In the genomic region with DNA sequence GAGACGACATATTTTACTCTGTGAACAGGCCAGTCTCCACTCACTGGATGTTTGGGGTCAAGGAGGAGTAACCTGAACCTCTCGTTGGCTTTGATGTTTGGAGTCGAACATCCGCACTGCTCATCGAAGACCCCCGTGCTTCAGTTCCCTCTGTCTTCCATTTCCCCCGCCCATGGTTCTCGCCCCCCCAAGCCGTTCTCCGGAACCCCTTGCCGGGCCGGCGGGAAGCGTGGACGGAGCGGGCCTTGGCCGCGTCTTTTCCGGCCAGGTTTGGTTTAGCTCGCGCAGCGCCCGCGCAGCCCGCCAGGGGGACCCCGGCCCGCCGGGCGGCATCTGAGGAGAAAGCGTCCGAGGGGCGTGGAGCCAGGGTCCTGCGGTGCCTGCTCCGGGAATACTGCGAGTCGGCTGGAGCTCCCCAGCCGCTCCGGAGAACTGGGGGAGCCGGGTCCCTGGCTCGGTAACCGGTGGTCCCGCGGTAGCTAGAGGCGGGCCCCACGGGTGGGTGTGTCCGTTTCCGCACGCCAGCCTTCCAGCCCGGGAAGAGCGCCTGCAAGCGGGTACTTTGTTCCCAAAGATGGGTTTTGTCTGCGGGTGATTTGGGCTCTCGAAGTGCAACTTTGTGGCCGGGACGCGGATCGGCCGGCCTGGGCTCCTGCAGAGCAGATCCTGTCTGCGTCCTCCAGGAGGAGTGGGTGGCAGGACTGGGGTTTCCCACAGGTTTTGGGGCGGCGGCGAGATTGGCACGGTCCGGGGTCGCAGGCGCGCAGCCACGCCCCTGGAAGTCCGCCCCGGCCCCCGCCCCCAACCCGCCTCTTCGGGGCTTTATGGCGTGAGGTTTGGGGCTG, we compare ENCODE assay signal across 8 cellular contexts. TPM values are rescaled to one million over a fixed set of nuclear protein-coding genes. Genes with fewer than 3 reads are reported as not detected.
A peak's percentile ranks its signal among the peaks of the same experiment; 100 is the strongest.
DNase-seq lines count a peak whose midpoint lies in the region; ATAC-seq, FAIRE-seq and TF ChIP-seq lines count a peak whose summit lies in the region.

No MANE protein-coding gene starts in this region.

- peaks cover 46 to 47% of the 10 kb centered on the region in 2 donors for H3K27me3 Mint-ChIP-seq in natural killer cell treated with Interleukin-12 subunit alpha and Interleukin-12 subunit beta and Interleukin-15 and Interleukin-18, amount 100 ng/mL, for 72 hours

- intact Hi-C loops in OCI-LY7 (cut with micrococcal nuclease; ENCODE audit: unreplicated experiment): no loop called here

- H2AFZ ChIP-seq in OCI-LY7 (ENCODE audit: low read length): no peak overlapping the region

- H3K4me3 Mint-ChIP-seq in natural killer cell treated with Interleukin-12 subunit alpha and Interleukin-12 subunit beta and Interleukin-15 and Interleukin-18, amount 100 ng/mL, for 72 hours: peak overlapping the region; percentile 44

- no peaks in the 10 kb centered on the region for H3K9me2 ChIP-seq in OCI-LY7 (ENCODE audit: insufficient read depth, low read length)

- BruUV-seq in OCI-LY7 (replicated peaks; lab: Mats Ljungman, UMichigan): no TSS peak

- H3K27me3 ChIP-seq in upper lobe of left lung: peaks cover 3 to 18% (median 13%) of the 10 kb centered on the region in 4 donors

- peak; percentile 70 to 76 for ATAC-seq in natural killer cell treated with Interleukin-12 subunit alpha and Interleukin-12 subunit beta and Interleukin-15 and Interleukin-18, amount 100 ng/mL, for 72 hours
- peak; percentile 77 to 87 for ATAC-seq in upper lobe of left lung (ENCODE audit: low FRiP score in 2 of 2)

- H3K27ac Mint-ChIP-seq in natural killer cell treated with Interleukin-12 subunit alpha and Interleukin-12 subunit beta and Interleukin-15 and Interleukin-18, amount 100 ng/mL, for 72 hours: no peak overlapping the region

- no peaks in the 10 kb centered on the region for H4K20me1 ChIP-seq in OCI-LY7 (ENCODE audit: insufficient read depth, low read length)

- H3K4me1 ChIP-seq in upper lobe of left lung (peaks cover 9 to 20% (median 16%) of the 10 kb centered on the region in 4 donors), OCI-LY7 (ENCODE audit: insufficient read depth, low read length, poor library complexity, severe bottlenecking) (no peaks in the 10 kb centered on the region)

- H3K79me2 ChIP-seq in OCI-LY7 (ENCODE audit: insufficient read depth, low read depth, low read length): no peaks in the 10 kb centered on the region

- TF ChIP-seq CTCF in D721Med (IDR thresholded peaks at IDR 0.05; ENCODE audit: insufficient read depth, missing control alignments) (peak; percentile 60), fibroblast of pulmonary artery (IDR thresholded peaks at IDR 0.05; ENCODE audit: low read length, missing control alignments) (peak; percentile 52), upper lobe of left lung (IDR thresholded peaks at IDR 0.05) (peak; percentile 52 to 73 (median 62)), OCI-LY7 (conservative IDR thresholded peaks at IDR 0.05; ENCODE audit: low read length) (no peak)

- no peak for TF ChIP-seq EP300 in upper lobe of left lung (IDR thresholded peaks at IDR 0.05)

- peaks cover 3% of the 10 kb centered on the region for H3K9me3 Mint-ChIP-seq in natural killer cell treated with Interleukin-12 subunit alpha and Interleukin-12 subunit beta and Interleukin-15 and Interleukin-18, amount 100 ng/mL, for 72 hours

- POLR2A ChIA-PET in OCI-LY7 (lab: Charles Lee): interaction anchor here (0.6 kb wide), 1 partner anchor 68 kb away, joined by 3 read pairs; no protein-coding TSS in a partner anchor

- DNase-seq in D721Med (ENCODE audit: insufficient read length, low spot score) (peak; percentile 39), GOT3 (lab: John Stamatoyannopoulos, UW) (peak; percentile 22), NCI-H2227 (lab: John Stamatoyannopoulos, UW; ENCODE audit: unreplicated experiment) (peak; percentile 23), fibroblast of pulmonary artery (ENCODE audit: low read depth) (peak; percentile 50), upper lobe of left lung (peak; percentile 26 to 93), OCI-LY7 (ENCODE audit: low spot score) (no peak)
- DNase-seq in activated T-cell treated with anti-CD3 and anti-CD28 coated beads, Interleukin-2, amount 50 U/mL, for 48 hours: peak; percentile 72 to 74
- DNase-seq in natural killer cell treated with Interleukin-12 subunit alpha and Interleukin-12 subunit beta and Interleukin-15 and Interleukin-18, amount 100 ng/mL, for 72 hours (ENCODE audit: low spot score): no peak

- H3K4me2 ChIP-seq in OCI-LY7 (ENCODE audit: low read length): no peak overlapping the region

- FAIRE-seq in D721Med (lab: Jason Lieb, UNC): no peak

- CTCF ChIA-PET in OCI-LY7 (lab: Charles Lee; ENCODE audit: unreplicated experiment): no interaction called here

- WGBS in upper lobe of left lung, 2 donors: 1 to 6% methylated on average over 15 to 67 of the region's 74 CpGs

- H3K9me3 ChIP-seq in upper lobe of left lung: no peaks in the 10 kb centered on the region
- H3K9me3 ChIP-seq in OCI-LY7 (ENCODE audit: low read length): no peaks in the 10 kb centered on the region

- no peaks in the 10 kb centered on the region for H3K36me3 ChIP-seq in upper lobe of left lung
- no peaks in the 10 kb centered on the region for H3K36me3 ChIP-seq in OCI-LY7 (ENCODE audit: insufficient read depth, low read length)

- no peaks in the 10 kb centered on the region for H3K36me3 Mint-ChIP-seq in natural killer cell treated with Interleukin-12 subunit alpha and Interleukin-12 subunit beta and Interleukin-15 and Interleukin-18, amount 100 ng/mL, for 72 hours

- peaks cover 6 to 9% of the 10 kb centered on the region in 2 donors for H3K4me1 Mint-ChIP-seq in natural killer cell treated with Interleukin-12 subunit alpha and Interleukin-12 subunit beta and Interleukin-15 and Interleukin-18, amount 100 ng/mL, for 72 hours (ENCODE audit: low read depth in 2 of 2)

- H3K27ac ChIP-seq in upper lobe of left lung: peak overlapping the region in 3 of 4 donors; percentile 80 to 84 (median 83)
- H3K27ac ChIP-seq in OCI-LY7 (ENCODE audit: low read depth, low read length, poor library complexity, severe bottlenecking): no peak overlapping the region

- TF ChIP-seq POLR2A in upper lobe of left lung (IDR thresholded peaks at IDR 0.05): no peak

- peak overlapping the region; percentile 61 for H3K4me3 ChIP-seq in fibroblast of pulmonary artery (replicated peaks; ENCODE audit: low read depth, low read length)
- H3K4me3 ChIP-seq in upper lobe of left lung: peak overlapping the region; percentile 49 to 64 (median 59)
- H3K4me3 ChIP-seq in OCI-LY7 (ENCODE audit: low read depth, low read length, poor library complexity, severe bottlenecking): no peak overlapping the region

RNA-seq across cellular contexts. Expression of gene TMEM200A, which starts 0.4 kb away (rescaled TPM):
- 1 to 10 TPM; 1.2 to 4.8 TPM for total RNA-seq in natural killer cell treated with Interleukin-12 subunit alpha and Interleukin-12 subunit beta and Interleukin-15 and Interleukin-18, amount 100 ng/mL, for 72 hours
- total RNA-seq in upper lobe of left lung (1 to 10 TPM in 5 of 6 donors, under 1 TPM in 1; under 0.01 to 5.5 (median 3.3) TPM), OCI-LY7 (2022) (not detected in 2 replicates)
- not detected in 2 replicates for total RNA-seq in OCI-LY7 (2014; rRNA removed; shearing (Covaris generic))

Comparison
In these comparisons a context has a peak if more than half of its experiments do, and no peak if none do; other contexts are left out.
1. DNase-seq: peak in D721Med (single experiment), GOT3 (single experiment), NCI-H2227 (single experiment), activated T-cell treated with anti-CD3 and anti-CD28 coated beads, Interleukin-2, amount 50 U/mL, for 48 hours (2 of 2), fibroblast of pulmonary artery (single experiment) and upper lobe of left lung (2 of 2); none in natural killer cell treated with Interleukin-12 subunit alpha and Interleukin-12 subunit beta and Interleukin-15 and Interleukin-18, amount 100 ng/mL, for 72 hours (single experiment) and OCI-LY7 (single experiment).